Comparison of ENCODE assay signal across 9 cellular contexts in genomic region chr2:219289537-219290361, GRCh38. TPM values are rescaled to one million over a fixed set of nuclear protein-coding genes. Genes with fewer than 3 reads are reported as not detected.
DNase-seq lines count a peak whose midpoint lies in the region; ATAC-seq and TF ChIP-seq lines count a peak whose summit lies in the region.
"Had no signal": no experiment of that assay in that cellular context is flagged by ENCODE, and none has a peak within 500 bp of the region (broad histone marks: within the 10 kb centered on the region; RNA-seq: fewer than 3 reads in every experiment).

No MANE protein-coding gene starts in this region.

- 14 to 29% (median 26%) methylated on average over 14 to 16 of the region's 16 CpGs for WGBS in adrenal gland, 4 donors

- H3K4me3 ChIP-seq in adrenal gland (no peak overlapping the region), skin epidermis (no peak overlapping the region)

- DNase-seq in GM13977 (ENCODE audit: low spot score) (peak; percentile 15), adrenal gland (peak; percentile 82 to 88 (median 85)), cardiac septum (ENCODE audit: low spot score) (peak; percentile 79), SHP77 treated with DMSO at 0.1 percent for 48 hours (lab: John Stamatoyannopoulos, UW) (no peak)

- intact Hi-C loops in adrenal gland (cut with DNase I) (loop anchor here (2.0 to 10.0 kb wide), 2 partner anchors 45 to 133 kb away; partner anchors contain the start of genes GLB1L (in 2 of the 2) and STK16 (in 2 of the 2)), cardiac septum (cut with DNase I) (loop anchor here (5.0 kb wide), 1 partner anchor 42 kb away; the partner anchor contains the start of genes GLB1L and STK16)

- no peak for TF ChIP-seq CTCF in GM13977 (IDR thresholded peaks at IDR 0.05; ENCODE audit: extremely low read depth, insufficient read depth, missing control alignments)
- no peak for TF ChIP-seq CTCF in adrenal gland (IDR thresholded peaks at IDR 0.05)

- TF ChIP-seq POLR2A in adrenal gland (IDR thresholded peaks at IDR 0.05): peak in 1 of 2 donors; percentile 33

- H3K4me1 ChIP-seq in adrenal gland (replicated peaks in 1 of 2): peaks cover 0 to 18% of the 10 kb centered on the region in 2 donors

- peaks cover 0 to 9% of the 10 kb centered on the region in 2 donors for H3K36me3 ChIP-seq in adrenal gland (replicated peaks in 1 of 2)

- in situ Hi-C loops in GM13977 (cut with MboI; ENCODE audit: low pct_unique_long_range_greater_than_20kb, low sequenced_read_pairs, unreplicated experiment): loop anchor here (10.0 kb wide), 1 partner anchor 115 kb away; the partner anchor contains the start of genes CNPPD1, RETREG2 and SLC23A3

- ATAC-seq in GM19328 (IDR thresholded peaks at IDR 0.05; ENCODE audit: unreplicated experiment) (no peak), GM21723 (IDR thresholded peaks at IDR 0.05; ENCODE audit: unreplicated experiment) (no peak), GM21528 (IDR thresholded peaks at IDR 0.05; ENCODE audit: low FRiP score, unreplicated experiment) (no peak)

- no peaks in the 10 kb centered on the region for H3K27me3 ChIP-seq in adrenal gland

- H3K9me3 ChIP-seq in adrenal gland (replicated peaks in 1 of 3): no peaks in the 10 kb centered on the region

- H3K27ac ChIP-seq in adrenal gland (peak overlapping the region in 3 of 5 donors; percentile 32 to 87 (median 83)), skin epidermis (peak overlapping the region in 20 of 21 experiments; percentile 9 to 90 (median 48))

RNA-seq across cellular contexts. Expression of gene DNAJB2, which starts 10.6 kb away (rescaled TPM):
- total RNA-seq in adrenal gland (100 to 1,000 TPM in 7 of 8 donors, 10 to 100 TPM in 1; 80.6 to 180 (median 137) TPM), cardiac septum (78.0 TPM)
- 100 to 1,000 TPM; 126 to 201 (median 145) TPM for polyA plus RNA-seq in adrenal gland

RNA-seq across cellular contexts. Expression of gene PTPRN, which starts 19.5 kb away (rescaled TPM):
- total RNA-seq in adrenal gland (100 to 1,000 TPM in 1 of 8 donors, 10 to 100 TPM in 2, 1 to 10 TPM in 3, under 1 TPM in 1, not detected in 1; 0.39 to 106 (median 8.8) TPM), cardiac septum (0.97 TPM)
- polyA plus RNA-seq in adrenal gland: 10 to 100 TPM in 2 of 3 donors, 1 to 10 TPM in 1; 8.5 to 45.3 (median 26.7) TPM
- polyA plus RNA-seq: liver had no signal

RNA-seq across cellular contexts. Expression of gene TUBA4A, which starts 36.0 kb away (rescaled TPM):
- 100 to 1,000 TPM in 1 of 8 donors, 10 to 100 TPM in 7; 16.6 to 207 (median 25.9) TPM for total RNA-seq in adrenal gland
- 100 to 1,000 TPM in 1 of 3 donors, 10 to 100 TPM in 2; 13.4 to 741 (median 39.6) TPM for polyA plus RNA-seq in adrenal gland
- 164 TPM for total RNA-seq in cardiac septum

RNA-seq across cellular contexts. Expression of gene TUBA4B, which starts 36.7 kb away (rescaled TPM):
- total RNA-seq in adrenal gland (under 1 TPM in 1 of 8 donors, not detected in 7; 0.14 TPM), cardiac septum (not detected)
- polyA plus RNA-seq in adrenal gland: under 1 TPM in 1 of 3 donors, not detected in 2; 0.07 TPM

RNA-seq across cellular contexts. Expression of gene RESP18, which starts 42.8 kb away (rescaled TPM):
- not detected for total RNA-seq in adrenal gland
- polyA plus RNA-seq in adrenal gland: not detected
- not detected for total RNA-seq in cardiac septum
- total RNA-seq: liver had no signal
- polyA plus RNA-seq: liver had no signal
